In genomic region chr3:17759901-17760300, GRCh38 we compare ENCODE assay signal across 12 cellular contexts.
"Had no signal": no experiment of that assay in that cellular context is flagged by ENCODE, and none has a peak within 500 bp of the region (broad histone marks: within the 10 kb centered on the region; RNA-seq: fewer than 3 reads in every experiment).

No MANE protein-coding gene starts in this region.

- H3K4me1 ChIP-seq: thyroid gland, uterus had no signal

- H3K27ac Mint-ChIP-seq: activated CD8-positive, alpha-beta T cell treated with anti-CD3 and anti-CD28 coated beads, Interleukin-2, amount 10 ng/mL, durations not matched to agents 7 days and 5 days; brain; nephron progenitor cell; T-helper 1 cell treated with Interleukin-12 subunit alpha and Interleukin-12 subunit beta and Interleukin-4 antibody, amounts not matched to agents 30 μg/mL and 1 μg/mL, for 36 hours; WTC11 had no signal

- DNase-seq: activated CD4-positive, alpha-beta T cell treated with anti-CD3 and anti-CD28 coated beads for 48 hours; activated CD8-positive, alpha-beta memory T cell treated with anti-CD3 and anti-CD28 coated beads, Interleukin-2, amount 50 U/mL, for 48 hours; activated CD8-positive, alpha-beta T cell treated with anti-CD3 and anti-CD28 coated beads, Interleukin-2, amount 10 ng/mL, durations not matched to agents 7 days and 5 days; activated naive CD4-positive, alpha-beta T cell treated with Interleukin-2 at 50 U/mL for 16 hours; dorsolateral prefrontal cortex; hippocampal formation; nephron progenitor cell; thyroid gland; uterus had no signal

- H3K9me3 Mint-ChIP-seq: brain; nephron progenitor cell; T-helper 1 cell treated with Interleukin-12 subunit alpha and Interleukin-12 subunit beta and Interleukin-4 antibody, amounts not matched to agents 30 μg/mL and 1 μg/mL, for 36 hours had no signal

- H3K4me3 Mint-ChIP-seq: activated CD8-positive, alpha-beta T cell treated with anti-CD3 and anti-CD28 coated beads, Interleukin-2, amount 10 ng/mL, durations not matched to agents 7 days and 5 days; brain; nephron progenitor cell; T-helper 1 cell treated with Interleukin-12 subunit alpha and Interleukin-12 subunit beta and Interleukin-4 antibody, amounts not matched to agents 30 μg/mL and 1 μg/mL, for 36 hours; WTC11 had no signal

- H3K36me3 ChIP-seq: thyroid gland, uterus had no signal

- H3K27ac ChIP-seq: thyroid gland, uterus had no signal

- H3K4me1 Mint-ChIP-seq: brain, nephron progenitor cell had no signal

- H3K27me3 ChIP-seq: dorsolateral prefrontal cortex, thyroid gland, uterus had no signal

- ATAC-seq: activated CD8-positive, alpha-beta T cell treated with anti-CD3 and anti-CD28 coated beads, Interleukin-2, amount 10 ng/mL, durations not matched to agents 7 days and 5 days; WTC11 had no signal

- H3K36me3 Mint-ChIP-seq: brain, WTC11 had no signal

- H3K9me3 ChIP-seq: thyroid gland, uterus had no signal

- H3K4me3 ChIP-seq: dorsolateral prefrontal cortex, thyroid gland, uterus had no signal
